Comparison of ENCODE assay signal across 10 cellular contexts in genomic region chr1:15578921-15579682, GRCh38. TPM values are rescaled to one million over a fixed set of nuclear protein-coding genes. Genes with fewer than 3 reads are reported as not detected.
DNase-seq lines count a peak whose midpoint lies in the region; ATAC-seq and TF ChIP-seq lines count a peak whose summit lies in the region.
"Had no signal": no experiment of that assay in that cellular context is flagged by ENCODE, and none has a peak within 500 bp of the region (broad histone marks: within the 10 kb centered on the region; RNA-seq: fewer than 3 reads in every experiment).

No MANE protein-coding gene starts in this region.

- H3K27ac ChIP-seq in skin epidermis, result peak overlapping the region in 15 of 21 experiments; percentile 0 to 92 (median 55)

- H3K27ac Mint-ChIP-seq in T-cell, result peak overlapping the region; percentile 99
- peak overlapping the region; percentile 84 for H3K27ac Mint-ChIP-seq in activated naive CD8-positive, alpha-beta T cell treated with anti-CD3 and anti-CD28 coated beads, Interleukin-2, amount 50 U/mL, for 24 hours
- H3K27ac Mint-ChIP-seq in type B pancreatic cell, result no peak overlapping the region

- H3K27me3 Mint-ChIP-seq in T-cell, result no peaks in the 10 kb centered on the region
- H3K27me3 Mint-ChIP-seq in activated naive CD8-positive, alpha-beta T cell treated with anti-CD3 and anti-CD28 coated beads, Interleukin-2, amount 50 U/mL, for 24 hours, result no peaks in the 10 kb centered on the region
- peaks cover 6% of the 10 kb centered on the region for H3K27me3 Mint-ChIP-seq in type B pancreatic cell

- CTCF ChIA-PET in T-cell (lab: Charles Lee), result interaction anchor here in 1 of 2 donors (0.6 to 1.2 kb wide), 2 partner anchors 10 to 39 kb away, joined by 3 to 6 read pairs; no protein-coding TSS in a partner anchor

- TF ChIP-seq CTCF in type B pancreatic cell (conservative IDR thresholded peaks at IDR 0.05), result no peak

- H3K4me1 Mint-ChIP-seq in T-cell (peaks cover 47 to 56% (median 47%) of the 10 kb centered on the region in 3 donors), type B pancreatic cell (ENCODE audit: unreplicated experiment) (peaks cover 9% of the 10 kb centered on the region)
- peaks cover 46% of the 10 kb centered on the region for H3K4me1 Mint-ChIP-seq in activated naive CD8-positive, alpha-beta T cell treated with anti-CD3 and anti-CD28 coated beads, Interleukin-2, amount 50 U/mL, for 24 hours

- POLR2A ChIA-PET in T-cell (lab: Charles Lee), result interaction anchor here in 1 of 2 donors (0.6 to 0.8 kb wide), 2 partner anchors 474 to 1362 kb away, joined by 3 to 4 read pairs; no protein-coding TSS in a partner anchor

- H3K9me3 Mint-ChIP-seq in T-cell, result no peaks in the 10 kb centered on the region
- H3K9me3 Mint-ChIP-seq in activated naive CD8-positive, alpha-beta T cell treated with anti-CD3 and anti-CD28 coated beads, Interleukin-2, amount 50 U/mL, for 24 hours, result no peaks in the 10 kb centered on the region
- H3K9me3 Mint-ChIP-seq in type B pancreatic cell, result no peaks in the 10 kb centered on the region

- peaks cover 13% of the 10 kb centered on the region for H3K36me3 Mint-ChIP-seq in T-cell
- peaks cover 16% of the 10 kb centered on the region for H3K36me3 Mint-ChIP-seq in activated naive CD8-positive, alpha-beta T cell treated with anti-CD3 and anti-CD28 coated beads, Interleukin-2, amount 50 U/mL, for 24 hours (ENCODE audit: low read depth)
- H3K36me3 Mint-ChIP-seq in type B pancreatic cell, result peaks cover 5% of the 10 kb centered on the region

- no peak overlapping the region for H3K4me3 ChIP-seq in skin epidermis

- ATAC-seq in GM18867 (IDR thresholded peaks at IDR 0.05; ENCODE audit: unreplicated experiment) (peak; percentile 38), T-cell (replicated peaks in 1 of 4) (peak; percentile 90 to 97 (median 96))
- peak; percentile 29 for ATAC-seq in activated naive CD8-positive, alpha-beta T cell treated with anti-CD3 and anti-CD28 coated beads, Interleukin-2, amount 50 U/mL, for 24 hours

- H3K4me3 Mint-ChIP-seq in T-cell, result peak overlapping the region; percentile 46 to 69 (median 64)
- peak overlapping the region; percentile 16 for H3K4me3 Mint-ChIP-seq in activated naive CD8-positive, alpha-beta T cell treated with anti-CD3 and anti-CD28 coated beads, Interleukin-2, amount 50 U/mL, for 24 hours
- H3K4me3 Mint-ChIP-seq in type B pancreatic cell, result no peak overlapping the region

- DNase-seq in T-cell (peak; percentile 15 to 70 (median 40)), cortex of kidney (lab: John Stamatoyannopoulos, UW) (no peak), type B pancreatic cell (ENCODE audit: extremely low spot score, unreplicated experiment) (no peak), NCI-H1436 treated with DMSO at 0.1 percent for 48 hours (lab: John Stamatoyannopoulos, UW) (no peak), COLO668 (lab: John Stamatoyannopoulos, UW; ENCODE audit: unreplicated experiment) (no peak)
- no peak for DNase-seq in activated naive CD8-positive, alpha-beta T cell treated with anti-CD3 and anti-CD28 coated beads, Interleukin-2, amount 50 U/mL, for 24 hours
- DNase-seq: dermis blood vessel endothelial cell, NCI-H187 had no signal

RNA-seq across cellular contexts. Expression of gene AGMAT, which starts 5.7 kb away (rescaled TPM):
- total RNA-seq in T-cell, result 10 to 100 TPM in 1 of 5 donors, 1 to 10 TPM in 4; 5.9 to 10.8 (median 8.4) TPM
- total RNA-seq in type B pancreatic cell (ENCODE audit: low replicate concordance), result 5.4 and 7.2 TPM in 2 replicates

RNA-seq across cellular contexts. Expression of gene DDI2, which starts 38.2 kb away (rescaled TPM):
- 10 to 100 TPM; 32.4 to 62.2 (median 60.5) TPM for total RNA-seq in T-cell
- total RNA-seq in type B pancreatic cell (ENCODE audit: low replicate concordance), result 38.7 and 53.9 TPM in 2 replicates

RNA-seq across cellular contexts. Expression of gene DNAJC16, which starts 52.5 kb away (rescaled TPM):
- total RNA-seq in T-cell, result 10 to 100 TPM; 16.5 to 27.0 (median 22.4) TPM
- 23.7 and 26.3 TPM in 2 replicates for total RNA-seq in type B pancreatic cell (ENCODE audit: low replicate concordance)

RNA-seq across cellular contexts. Expression of gene CASP9, which starts 55.1 kb away (rescaled TPM):
- total RNA-seq in T-cell (10 to 100 TPM; 12.0 to 18.3 (median 14.5) TPM), type B pancreatic cell (ENCODE audit: low replicate concordance) (13.1 and 13.5 TPM in 2 replicates)

Comparison
In these comparisons a context has a peak if more than half of its experiments do, and no peak if none do; other contexts are left out.
1. ATAC-seq: peak in every context shown above with its lines; median percentile 96 in T-cell; 38 in GM18867; 29 in activated naive CD8-positive, alpha-beta T cell treated with anti-CD3 and anti-CD28 coated beads, Interleukin-2, amount 50 U/mL, for 24 hours.
2. DNase-seq: peak in T-cell (34 of 34); none in activated naive CD8-positive, alpha-beta T cell treated with anti-CD3 and anti-CD28 coated beads, Interleukin-2, amount 50 U/mL, for 24 hours (single experiment), cortex of kidney (single experiment), type B pancreatic cell (single experiment), NCI-H1436 treated with DMSO at 0.1 percent for 48 hours (single experiment) and COLO668 (single experiment).